In the genomic region with DNA sequence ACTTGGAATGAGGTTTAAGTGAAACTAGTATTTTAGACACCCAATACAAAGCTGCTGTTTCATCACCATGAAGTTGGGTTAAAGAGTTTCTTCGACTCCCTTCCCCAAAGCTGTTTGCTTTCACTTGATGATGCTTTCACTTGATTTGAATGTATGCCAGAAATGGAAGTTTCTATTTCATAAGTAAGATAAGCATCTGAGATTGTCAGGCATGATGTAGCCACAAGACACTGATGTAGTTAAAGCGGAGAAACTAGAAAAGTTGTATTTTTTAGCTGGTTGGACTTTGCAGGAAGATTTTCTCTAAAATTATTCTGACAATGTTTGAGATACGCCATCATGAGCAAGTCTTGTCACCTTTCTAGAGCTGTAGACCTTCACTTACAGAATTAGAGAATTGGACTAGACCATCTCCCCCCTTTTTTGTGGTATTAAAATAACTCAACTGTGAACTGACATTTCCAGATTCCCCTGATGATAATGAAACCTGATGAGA, we compare ENCODE assay signal across 9 cellular contexts. TPM values are rescaled to one million over a fixed set of nuclear protein-coding genes. Genes with fewer than 3 reads are reported as not detected.
DNase-seq lines count a peak whose midpoint lies in the region; ATAC-seq, FAIRE-seq and TF ChIP-seq lines count a peak whose summit lies in the region.
"Had no signal": no experiment of that assay in that cellular context is flagged by ENCODE, and none has a peak within 500 bp of the region (broad histone marks: within the 10 kb centered on the region; RNA-seq: fewer than 3 reads in every experiment).

No MANE protein-coding gene starts in this region.

- peak; percentile 85 for ATAC-seq in GM18502 (IDR thresholded peaks at IDR 0.05; ENCODE audit: poor library complexity, unreplicated experiment)
- peak; percentile 87 for ATAC-seq in GM21360 (IDR thresholded peaks at IDR 0.05; ENCODE audit: unreplicated experiment)
- ATAC-seq in HG03354 (IDR thresholded peaks at IDR 0.05; ENCODE audit: poor library complexity, severe bottlenecking, unreplicated experiment), result peak; percentile 94

- no peaks in the 10 kb centered on the region for H3K79me2 ChIP-seq in mesendoderm (ENCODE audit: control insufficient read depth, insufficient read depth, low read length)

- no peak overlapping the region for H4K5ac ChIP-seq in mesendoderm (ENCODE audit: low read length)

- H3K9ac ChIP-seq in mesendoderm (ENCODE audit: low read length), result no peak overlapping the region

- DNase-seq in brain microvascular endothelial cell (peak; percentile 27), mesendoderm (no peak), NCI-H82 treated with DMSO at 0.1 percent for 48 hours (lab: John Stamatoyannopoulos, UW; ENCODE audit: unreplicated experiment) (no peak), NCI-H2081 (lab: John Stamatoyannopoulos, UW) (no peak), D721Med (ENCODE audit: insufficient read length, low spot score) (no peak)

- no peak overlapping the region for H2AK5ac ChIP-seq in mesendoderm (ENCODE audit: low read length)

- no peak overlapping the region for H4K8ac ChIP-seq in mesendoderm (ENCODE audit: low read depth, low read length)

- no CpG with 5 or more reads among the region's 3 CpGs for WGBS in mesendoderm (ENCODE audit: extremely low coverage, insufficient coverage, low lambda C conversion rate)

- peaks cover 43% of the 10 kb centered on the region for H3K36me3 ChIP-seq in brain microvascular endothelial cell (replicated peaks)
- no peaks in the 10 kb centered on the region for H3K36me3 ChIP-seq in mesendoderm (ENCODE audit: control insufficient read depth, insufficient read depth, low read length)

- no peak overlapping the region for H2BK5ac ChIP-seq in mesendoderm (ENCODE audit: low read length)

- H2BK15ac ChIP-seq in mesendoderm (replicated peaks; ENCODE audit: low read depth), result no peak overlapping the region

- no peak for TF ChIP-seq CTCF in brain microvascular endothelial cell (IDR thresholded peaks at IDR 0.05; ENCODE audit: low read depth, low read length, missing control alignments)
- TF ChIP-seq CTCF in D721Med (IDR thresholded peaks at IDR 0.05; ENCODE audit: insufficient read depth, missing control alignments), result no peak

- H3K4me3 ChIP-seq in brain microvascular endothelial cell (ENCODE audit: low read depth, low read length) (no peak overlapping the region), mesendoderm (ENCODE audit: low read length) (no peak overlapping the region)

- H3K27ac ChIP-seq in brain microvascular endothelial cell (peak overlapping the region; percentile 41), mesendoderm (ENCODE audit: low read depth, low read length) (no peak overlapping the region)

- no peaks in the 10 kb centered on the region for H3K4me1 ChIP-seq in mesendoderm (ENCODE audit: control insufficient read depth, low read depth, low read length)

- H3K18ac ChIP-seq in mesendoderm (ENCODE audit: low read length), result no peak overlapping the region

- H3K4ac ChIP-seq in mesendoderm (ENCODE audit: low read depth, low read length), result no peak overlapping the region

- no peak for FAIRE-seq in D721Med (lab: Jason Lieb, UNC)
- FAIRE-seq: TTC549 had no signal

- no peak overlapping the region for H3K56ac ChIP-seq in mesendoderm (ENCODE audit: low read length)

- H3K27me3 ChIP-seq in brain microvascular endothelial cell (replicated peaks), result no peaks in the 10 kb centered on the region
- H3K27me3 ChIP-seq in mesendoderm (ENCODE audit: insufficient read depth, low read length, poor library complexity), result no peaks in the 10 kb centered on the region

- H3K4me2 ChIP-seq in mesendoderm (ENCODE audit: low read length), result no peak overlapping the region

- no peaks in the 10 kb centered on the region for H3K79me1 ChIP-seq in mesendoderm (ENCODE audit: low read length)

- in situ Hi-C loops in brain microvascular endothelial cell (cut with HindIII; ENCODE audit: low pct_ligation_motif_present, low sequenced_read_pairs), result no loop called here

- no peak overlapping the region for H3K23ac ChIP-seq in mesendoderm (ENCODE audit: low read length)

- H2BK120ac ChIP-seq in mesendoderm (ENCODE audit: low read depth, low read length), result no peak overlapping the region

RNA-seq across cellular contexts. Expression of a gene that starts 20.0 kb away (rescaled TPM):
- polyA plus RNA-seq in mesendoderm (2013, experiment 1 of 2), result 21.4 TPM
- 21.2 TPM for polyA plus RNA-seq in mesendoderm (2013, experiment 2 of 2)
